22 cellular contexts compared by ENCODE assay signal in genomic region chr9:106110483-106110882, GRCh38.
DNase-seq lines count a peak whose midpoint lies in the region; FAIRE-seq and TF ChIP-seq lines count a peak whose summit lies in the region.
"Had no signal": no experiment of that assay in that cellular context is flagged by ENCODE, and none has a peak within 500 bp of the region (broad histone marks: within the 10 kb centered on the region; RNA-seq: fewer than 3 reads in every experiment).

No MANE protein-coding gene starts in this region.

- H3K79me2 ChIP-seq in Loucy (ENCODE audit: insufficient read depth, low read length), result no peaks in the 10 kb centered on the region
- H3K79me2 ChIP-seq in keratinocyte (ENCODE audit: control insufficient read depth, insufficient read depth, low read length), result no peaks in the 10 kb centered on the region

- peak; percentile 15 for DNase-seq in HPDE6-E6E7 (ENCODE audit: extremely low spot score)
- DNase-seq in RWPE1 (ENCODE audit: low spot score), result peak; percentile 23
- DNase-seq in keratinocyte (ENCODE audit: low read depth, low spot score), result peak; percentile 57
- DNase-seq in RCC 7860 (ENCODE audit: low spot score), result no peak
- DNase-seq in NCI-H146 (lab: John Stamatoyannopoulos, UW), result no peak
- no peak for DNase-seq in T-helper 2 cell
- DNase-seq: C1 segment of cervical spinal cord; CD4-positive, alpha-beta memory T cell; COR-L47; DMS79; EL; GDM1; GM23248; NCI-H1436; NCI-H187 treated with DMSO at 0.1 percent for 48 hours; NCI-H510A; NCI-H82; SK-N-SH; T-helper 17 cell had no signal

- no peaks in the 10 kb centered on the region for H3K9me1 ChIP-seq in keratinocyte (ENCODE audit: control insufficient read depth, extremely low read depth, insufficient read depth, low read length)

- CTCF ChIA-PET in RWPE1 (lab: Yijun Ruan, JAX), result no interaction called here

- no peaks in the 10 kb centered on the region for H3F3A ChIP-seq in Loucy (ENCODE audit: low read depth)

- H3K4me1 ChIP-seq in Loucy (ENCODE audit: insufficient read depth, low read length, poor library complexity, severe bottlenecking) (peaks cover 33% of the 10 kb centered on the region), keratinocyte (ENCODE audit: control insufficient read depth, extremely low read depth, insufficient read depth, low read length) (peaks cover 19% of the 10 kb centered on the region)

- H3K9me2 ChIP-seq in Loucy (replicated peaks; ENCODE audit: low read depth, low read length), result no peaks in the 10 kb centered on the region
- H3K9me2 ChIP-seq: SK-N-SH had no signal

- peak; percentile 84 for FAIRE-seq in keratinocyte (lab: Jason Lieb, UNC)
- no peak for FAIRE-seq in RCC 7860 (lab: Jason Lieb, UNC)
- FAIRE-seq: GM12878 had no signal

- dilution Hi-C loops in keratinocyte (cut with MboI; ENCODE audit: extremely low pct_ligation_motif_present, low sequenced_read_pairs), result no loop called here

- POLR2A ChIA-PET in RWPE1 (lab: Yijun Ruan, JAX; ENCODE audit: low non-redundant PET), result no interaction called here

- H2AFZ ChIP-seq in Loucy (ENCODE audit: low read length) (no peak overlapping the region), keratinocyte (ENCODE audit: control insufficient read depth, low read length) (no peak overlapping the region)
- H2AFZ ChIP-seq: GM23248 had no signal

- H3K27me3 ChIP-seq in Loucy (ENCODE audit: insufficient read depth, low read length, poor library complexity, severe bottlenecking) (no peaks in the 10 kb centered on the region), keratinocyte (ENCODE audit: control insufficient read depth, extremely low read depth, insufficient read depth, low read length) (no peaks in the 10 kb centered on the region)

- peak overlapping the region; percentile 28 for H3K9ac ChIP-seq in Loucy (ENCODE audit: low read depth, low read length, poor library complexity, severe bottlenecking)
- no peak overlapping the region for H3K9ac ChIP-seq in keratinocyte (ENCODE audit: control insufficient read depth, extremely low read depth, insufficient read depth, low read length)
- H3K9ac ChIP-seq: GM23248, KMS-11, SK-N-SH had no signal

- H3K4me2 ChIP-seq in Loucy (ENCODE audit: low read depth, low read length, poor library complexity, severe bottlenecking), result no peak overlapping the region
- peak overlapping the region; percentile 51 for H3K4me2 ChIP-seq in keratinocyte (ENCODE audit: control insufficient read depth, extremely low read depth, insufficient read depth, low read depth, low read length)
- H3K4me2 ChIP-seq: KMS-11, SK-N-SH had no signal

- H3K4me3 ChIP-seq in Loucy (ENCODE audit: low read length, poor library complexity, severe bottlenecking) (no peak overlapping the region), keratinocyte (ENCODE audit: control insufficient read depth in 2 of 3, extremely low read depth in 1 of 3, insufficient read depth in 2 of 3, low read depth in 1 of 3, low read length in 3 of 3) (no peak overlapping the region)
- H3K4me3 ChIP-seq: GM12878, GM23248 had no signal

- H4K20me1 ChIP-seq in Loucy (ENCODE audit: insufficient read depth, low read length, poor library complexity, severe bottlenecking) (no peaks in the 10 kb centered on the region), keratinocyte (ENCODE audit: control insufficient read depth, extremely low read depth, insufficient read depth, low read length) (no peaks in the 10 kb centered on the region)

- H3K36me3 ChIP-seq in Loucy (ENCODE audit: insufficient read depth, low read length), result no peaks in the 10 kb centered on the region
- H3K36me3 ChIP-seq in keratinocyte (ENCODE audit: control insufficient read depth in 2 of 2, extremely low read depth in 1 of 2, insufficient read depth in 2 of 2, low read length in 2 of 2), result no peaks in the 10 kb centered on the region

- H3K27ac ChIP-seq in RWPE1 (no peak overlapping the region), keratinocyte (ENCODE audit: control insufficient read depth, insufficient read depth, low read length) (peak overlapping the region; percentile 54)
- H3K27ac ChIP-seq: GM23248, KMS-11 had no signal

- H3K9me3 ChIP-seq in Loucy (ENCODE audit: insufficient read depth, low read depth, low read length) (no peaks in the 10 kb centered on the region), keratinocyte (ENCODE audit: control insufficient read depth, low read depth, low read length) (no peaks in the 10 kb centered on the region)
- H3K9me3 ChIP-seq: SK-N-SH had no signal

- TF ChIP-seq CTCF in Loucy (conservative IDR thresholded peaks at IDR 0.05; ENCODE audit: low read length) (no peak), RWPE1 (conservative IDR thresholded peaks at IDR 0.05; ENCODE audit: low read depth) (no peak), keratinocyte (optimal IDR thresholded peaks at IDR 0.05 in 1 of 3, IDR thresholded peaks at IDR 0.05 in 1 of 3, conservative IDR thresholded peaks at IDR 0.05 in 1 of 3; ENCODE audit: extremely low read depth in 1 of 3, insufficient read depth in 2 of 3, low read length in 3 of 3) (no peak)

Comparison
In these comparisons a context has a peak if more than half of its experiments do, and no peak if none do; other contexts are left out.
1. DNase-seq: peak in HPDE6-E6E7 (single experiment), RWPE1 (single experiment) and keratinocyte (single experiment); none in RCC 7860 (single experiment), NCI-H146 (single experiment) and T-helper 2 cell (0 of 5).